ENCODE assay signal across 1 cellular context in genomic region chr18:34978953-34979608, GRCh38.
TF ChIP-seq lines count a peak whose summit lies in the region.

No MANE protein-coding gene starts in this region.

TF ChIP-seq in K562, 482 proteins besides CTCF, POLR2A, EP300 and RAD21 (continued from another document and continues in another):
- TF ChIP-seq RNF219 (CRISPR knock-in tag; IDR thresholded peaks at IDR 0.05) = no peak
- TF ChIP-seq ZBTB40 (IDR thresholded peaks at IDR 0.05) = peak; percentile 47; the same call in 1 of the 2 replicates
- no peak for TF ChIP-seq ZBTB40 (CRISPR knock-in tag; IDR thresholded peaks at IDR 0.05)
- TF ChIP-seq ZNF146 (CRISPR knock-in tag; IDR thresholded peaks at IDR 0.05; ENCODE audit: unreplicated experiment) = no peak
- peak; percentile 95 for TF ChIP-seq SMARCE1 (IDR thresholded peaks at IDR 0.05)
- 0 out of 2 replicates have a peak, but pooled peaks have one; percentile 8 for TF ChIP-seq MTA2 (IDR thresholded peaks at IDR 0.05; ENCODE audit: low read depth)
- TF ChIP-seq ARID3A (IDR thresholded peaks at IDR 0.05; ENCODE audit: borderline replicate concordance, low read depth, low read length) = peak; percentile 91; the same call in 1 of the 2 replicates
- peak; percentile 38; the same call in 1 of the 2 replicates for TF ChIP-seq TCF3 (CRISPR knock-in tag; IDR thresholded peaks at IDR 0.05)
- TF ChIP-seq BACH1 (tag; IDR thresholded peaks at IDR 0.05) = peak; percentile 92
- TF ChIP-seq ETV1 (tag; conservative IDR thresholded peaks at IDR 0.05; ENCODE audit: low read depth) = peak; percentile 73
- TF ChIP-seq CREB1 (IDR thresholded peaks at IDR 0.05) = no peak
- 0 out of 2 replicates have a peak, but pooled peaks have one; percentile 20 for TF ChIP-seq CREB1 (CRISPR knock-in tag; IDR thresholded peaks at IDR 0.05)
- no peak for TF ChIP-seq GTF2F1 (IDR thresholded peaks at IDR 0.05; ENCODE audit: low read depth, low read length)
- no peak for TF ChIP-seq BRD4 (IDR thresholded peaks at IDR 0.05)
- peak; percentile 92 for TF ChIP-seq MAFG (tag; conservative IDR thresholded peaks at IDR 0.05)
- TF ChIP-seq ZNF239 (CRISPR knock-in tag; IDR thresholded peaks at IDR 0.05) = peak; percentile 83
- TF ChIP-seq ATF3 (IDR thresholded peaks at IDR 0.05) = peak; percentile 99
- peak; percentile 99 for TF ChIP-seq ATF3 (CRISPR knock-in tag; conservative IDR thresholded peaks at IDR 0.05)
- TF ChIP-seq NFIC (IDR thresholded peaks at IDR 0.05) = no peak
- no peak for TF ChIP-seq MYNN (IDR thresholded peaks at IDR 0.05)
- no peak for TF ChIP-seq MYNN (CRISPR knock-in tag; IDR thresholded peaks at IDR 0.05)
- 0 out of 2 replicates have a peak, but pooled peaks have one; percentile 28 for TF ChIP-seq OTX1 (CRISPR knock-in tag; IDR thresholded peaks at IDR 0.05)
- peak; percentile 94 for TF ChIP-seq DPF2 (IDR thresholded peaks at IDR 0.05)
- no peak for TF ChIP-seq PHF20 (IDR thresholded peaks at IDR 0.05; ENCODE audit: partially characterized antibody)
- no peak for TF ChIP-seq ZNF282 (CRISPR knock-in tag; IDR thresholded peaks at IDR 0.05)
- TF ChIP-seq PRDM10 (IDR thresholded peaks at IDR 0.05; ENCODE audit: partially characterized antibody) = peak; percentile 63
- peak; percentile 100 for TF ChIP-seq FOSL1 (tag; conservative IDR thresholded peaks at IDR 0.05)
- peak in 1 of 2 experiments; percentile 77; a peak in 2 of 4 replicates for TF ChIP-seq TBL1XR1 (IDR thresholded peaks at IDR 0.05; ENCODE audit: low read length in 2 of 2)
- no peak for TF ChIP-seq COPS2 (conservative IDR thresholded peaks at IDR 0.05)
- TF ChIP-seq ZBTB34 (CRISPR knock-in tag; IDR thresholded peaks at IDR 0.05) = no peak
- 0 out of 4 replicates have a peak, but pooled peaks of 1 of the 2 experiments have one; percentile 23 for TF ChIP-seq MAZ (CRISPR knock-in tag; conservative IDR thresholded peaks at IDR 0.05 in 1 of 2, IDR thresholded peaks at IDR 0.05 in 1 of 2)
- no peak for TF ChIP-seq ZNF551 (CRISPR knock-in tag; IDR thresholded peaks at IDR 0.05)
- TF ChIP-seq YY1 (IDR thresholded peaks at IDR 0.05; ENCODE audit: borderline replicate concordance in 1 of 3, control insufficient read depth in 1 of 3, extremely low read depth in 1 of 3, insufficient read depth in 3 of 3, insufficient read length in 1 of 3, insufficient replicate concordance in 2 of 3, low read depth in 1 of 3, low read length in 2 of 3) = peak in 1 of 3 experiments; percentile 16
- peak in 1 of 2 experiments; percentile 77; a peak in 2 of 4 replicates for TF ChIP-seq RCOR1 (IDR thresholded peaks at IDR 0.05; ENCODE audit: borderline replicate concordance in 1 of 2, low read depth in 2 of 2, low read length in 2 of 2)
- TF ChIP-seq SRSF1 (IDR thresholded peaks at IDR 0.05; ENCODE audit: low read depth, low read length) = no peak
- TF ChIP-seq RNF2 (IDR thresholded peaks at IDR 0.05) = peak; percentile 81; the same call in 1 of the 2 replicates
- peak; percentile 70 for TF ChIP-seq CREM (IDR thresholded peaks at IDR 0.05; ENCODE audit: low read depth)
- no peak for TF ChIP-seq NR2C2 (CRISPR knock-in tag; IDR thresholded peaks at IDR 0.05)
- TF ChIP-seq NR2C2 (tag; IDR thresholded peaks at IDR 0.05) = peak; percentile 17; the same call in 1 of the 2 replicates
- 0 out of 2 replicates have a peak, but pooled peaks have one; percentile 37 for TF ChIP-seq NCOA1 (IDR thresholded peaks at IDR 0.05; ENCODE audit: low read depth)
- 0 out of 2 replicates have a peak, but pooled peaks have one; percentile 24 for TF ChIP-seq ZBTB26 (CRISPR knock-in tag; IDR thresholded peaks at IDR 0.05)
- 0 out of 2 replicates have a peak, but pooled peaks have one; percentile 15 for TF ChIP-seq BCOR (IDR thresholded peaks at IDR 0.05)
- TF ChIP-seq HDAC1 (IDR thresholded peaks at IDR 0.05) = 0 out of 4 replicates have a peak, but pooled peaks of 1 of the 2 experiments have one; percentile 53
- TF ChIP-seq MTA3 (IDR thresholded peaks at IDR 0.05; ENCODE audit: borderline replicate concordance) = peak; percentile 94
